1 cellular context compared by ENCODE assay signal in the genomic region with DNA sequence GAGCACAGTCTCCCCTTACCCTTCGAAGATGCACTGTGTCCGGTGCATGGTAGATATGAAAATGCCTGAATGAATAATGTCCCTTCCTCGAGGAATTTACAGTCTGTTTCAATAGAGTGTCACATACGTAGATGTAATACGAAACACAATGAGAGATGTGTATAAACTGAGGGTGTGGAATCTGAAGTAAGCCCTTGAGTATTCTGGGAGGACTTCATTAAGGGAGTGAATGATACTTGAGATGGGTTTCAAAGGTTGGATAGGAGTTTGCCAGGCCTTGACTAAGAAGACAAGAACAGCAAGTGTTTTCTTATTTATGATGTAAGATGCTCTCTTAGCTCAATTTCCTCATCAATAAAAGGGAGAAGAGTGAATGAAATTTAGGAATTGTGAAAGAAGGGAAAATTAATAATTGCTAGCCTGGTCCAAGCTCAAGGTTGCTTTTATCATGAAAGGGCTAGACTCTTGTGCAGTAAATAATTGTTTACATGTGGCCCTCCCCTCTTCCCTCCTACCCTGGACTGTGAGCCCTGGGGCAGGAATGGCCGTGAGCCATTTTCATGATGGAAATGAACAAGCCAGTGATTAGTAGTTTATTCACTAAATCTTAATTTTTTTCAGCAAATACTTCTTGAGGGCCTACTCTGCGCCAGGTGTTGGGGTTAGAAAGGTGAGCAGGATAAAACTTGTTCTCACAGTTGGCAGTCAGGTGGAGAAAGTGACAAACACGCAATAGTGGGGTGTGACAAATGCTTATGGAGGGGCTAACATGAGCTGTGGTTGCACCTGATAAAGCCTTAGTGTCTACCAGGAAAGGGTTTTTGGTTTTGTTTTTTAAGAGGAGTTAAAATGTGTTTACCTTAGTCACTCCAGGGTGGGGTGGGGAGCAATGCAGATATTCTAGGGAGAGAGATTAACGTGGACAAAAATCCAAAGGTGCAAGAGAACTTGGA.
TF ChIP-seq lines count a peak whose summit lies in the region.

No MANE protein-coding gene starts in this region.

TF ChIP-seq in SK-N-SH, 30 proteins besides CTCF, POLR2A, EP300 and RAD21:
- no peak for TF ChIP-seq PBX3 (IDR thresholded peaks at IDR 0.05)
- TF ChIP-seq YY1 (IDR thresholded peaks at IDR 0.05; ENCODE audit: low read depth), result no peak
- no peak for TF ChIP-seq GABPA (IDR thresholded peaks at IDR 0.05; ENCODE audit: low read depth)
- TF ChIP-seq RCOR1 (IDR thresholded peaks at IDR 0.05; ENCODE audit: low read length), result no peak
- TF ChIP-seq EZH2phosphoT487 (IDR thresholded peaks at IDR 0.05; ENCODE audit: borderline replicate concordance, low read depth), result no peak
- no peak for TF ChIP-seq SIN3A (IDR thresholded peaks at IDR 0.05; ENCODE audit: borderline replicate concordance, low read depth, low read length)
- TF ChIP-seq, protein P1, sequence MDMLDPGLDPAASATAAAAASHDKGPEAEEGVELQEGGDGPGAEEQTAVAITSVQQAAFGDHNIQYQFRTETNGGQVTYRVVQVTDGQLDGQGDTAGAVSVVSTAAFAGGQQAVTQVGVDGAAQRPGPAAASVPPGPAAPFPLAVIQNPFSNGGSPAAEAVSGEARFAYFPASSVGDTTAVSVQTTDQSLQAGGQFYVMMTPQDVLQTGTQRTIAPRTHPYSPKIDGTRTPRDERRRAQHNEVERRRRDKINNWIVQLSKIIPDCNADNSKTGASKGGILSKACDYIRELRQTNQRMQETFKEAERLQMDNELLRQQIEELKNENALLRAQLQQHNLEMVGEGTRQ (IDR thresholded peaks at IDR 0.05; ENCODE audit: borderline replicate concordance, low read depth, low read length), result no peak
